In the genomic region with DNA sequence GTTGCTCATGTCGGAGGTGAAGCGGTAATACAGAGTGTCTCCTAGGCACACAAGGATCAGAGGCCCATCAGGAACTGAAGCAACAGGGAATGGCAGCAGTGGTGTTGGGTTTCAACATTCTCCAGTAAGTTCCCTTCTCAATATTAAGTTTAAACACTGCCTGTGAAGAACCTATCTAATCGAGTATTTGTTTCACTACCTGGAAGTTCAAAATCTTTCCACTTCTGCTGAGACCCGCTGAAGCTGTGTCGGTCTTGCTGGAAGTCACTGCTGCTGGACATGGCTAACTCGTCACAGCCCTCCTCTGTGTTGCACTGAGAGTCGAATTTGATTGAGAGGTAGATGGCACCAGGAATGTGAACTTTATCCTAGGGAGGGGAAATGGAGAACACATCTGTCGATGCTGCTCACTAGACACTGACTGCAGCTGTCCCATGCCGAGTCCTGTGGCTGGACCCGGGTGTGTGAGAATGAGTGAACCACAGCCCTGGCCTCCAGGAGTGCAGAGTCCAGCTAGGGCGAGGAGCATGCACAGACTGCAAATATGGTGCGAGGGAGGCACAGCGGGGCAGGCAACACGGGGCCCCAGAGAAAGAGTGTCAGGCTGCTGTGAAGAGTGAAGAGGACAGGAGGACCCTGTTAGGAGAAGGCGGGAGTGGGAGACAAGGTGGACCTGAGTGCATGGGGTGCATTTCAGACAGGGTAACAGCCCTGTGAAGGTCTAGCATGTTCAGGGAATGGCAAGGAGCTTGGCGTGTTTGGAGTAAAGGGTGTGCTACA, we compare ENCODE assay signal across 14 cellular contexts. TPM values are rescaled to one million over a fixed set of nuclear protein-coding genes. Genes with fewer than 3 reads are reported as not detected.
"Had no signal": no experiment of that assay in that cellular context is flagged by ENCODE, and none has a peak within 500 bp of the region (broad histone marks: within the 10 kb centered on the region; RNA-seq: fewer than 3 reads in every experiment).

No MANE protein-coding gene starts in this region.

- H3K27me3 ChIP-seq: ascending aorta, breast epithelium, heart left ventricle had no signal

- H3K4me1 ChIP-seq: breast epithelium had no signal

- DNase-seq: activated CD4-positive, alpha-beta T cell treated with anti-CD3 and anti-CD28 coated beads, Interleukin-2, amount 10 ng/mL, durations not matched to agents 24 days and 14 days; activated CD4-positive, CD25-positive, alpha-beta regulatory T cell; activated naive CD4-positive, alpha-beta T cell treated with anti-CD3 and anti-CD28 coated beads, Interleukin-2, amount 10 ng/mL, durations not matched to agents 7 days and 5 days; activated T-cell treated with anti-CD3 and anti-CD28 coated beads for 4 hours; heart left ventricle; naive thymus-derived CD8-positive, alpha-beta T cell; stimulated activated CD4-positive, alpha-beta T cell treated with anti-CD3 and anti-CD28 coated beads, Interleukin-12 subunit alpha, Interleukin-12 subunit beta, amount 100 ng/mL, for 4 hours; stimulated activated CD4-positive, alpha-beta T cell treated with anti-CD3 and anti-CD28 coated beads, Interleukin-2, amount 100 ng/mL, for 24 hours had no signal

- H3K4me1 Mint-ChIP-seq: activated CD4-positive, alpha-beta T cell treated with anti-CD3 and anti-CD28 coated beads, Interleukin-2, amount 10 ng/mL, durations not matched to agents 24 days and 14 days; activated naive CD4-positive, alpha-beta T cell treated with anti-CD3 and anti-CD28 coated beads, Interleukin-2, amount 10 ng/mL, durations not matched to agents 7 days and 5 days had no signal

- H3K9me3 ChIP-seq: ascending aorta, breast epithelium, heart left ventricle had no signal

- ATAC-seq: heart left ventricle; naive thymus-derived CD8-positive, alpha-beta T cell; sciatic nerve had no signal

- H3K9me3 Mint-ChIP-seq: activated CD4-positive, alpha-beta T cell treated with anti-CD3 and anti-CD28 coated beads, Interleukin-2, amount 10 ng/mL, durations not matched to agents 24 days and 14 days; activated naive CD4-positive, alpha-beta T cell treated with anti-CD3 and anti-CD28 coated beads, Interleukin-2, amount 10 ng/mL, durations not matched to agents 7 days and 5 days; naive thymus-derived CD8-positive, alpha-beta T cell had no signal

- H3K27ac ChIP-seq: ascending aorta, breast epithelium, heart left ventricle had no signal

- H3K27ac Mint-ChIP-seq: activated CD4-positive, alpha-beta T cell treated with anti-CD3 and anti-CD28 coated beads, Interleukin-2, amount 10 ng/mL, durations not matched to agents 24 days and 14 days; activated naive CD4-positive, alpha-beta T cell treated with anti-CD3 and anti-CD28 coated beads, Interleukin-2, amount 10 ng/mL, durations not matched to agents 7 days and 5 days had no signal

- H3K4me3 ChIP-seq: ascending aorta, breast epithelium, heart left ventricle, lung had no signal

- H3K27me3 Mint-ChIP-seq: activated CD4-positive, alpha-beta T cell treated with anti-CD3 and anti-CD28 coated beads, Interleukin-2, amount 10 ng/mL, durations not matched to agents 24 days and 14 days; activated naive CD4-positive, alpha-beta T cell treated with anti-CD3 and anti-CD28 coated beads, Interleukin-2, amount 10 ng/mL, durations not matched to agents 7 days and 5 days; naive thymus-derived CD8-positive, alpha-beta T cell had no signal

- H3K4me3 Mint-ChIP-seq: activated CD4-positive, alpha-beta T cell treated with anti-CD3 and anti-CD28 coated beads, Interleukin-2, amount 10 ng/mL, durations not matched to agents 24 days and 14 days; activated naive CD4-positive, alpha-beta T cell treated with anti-CD3 and anti-CD28 coated beads, Interleukin-2, amount 10 ng/mL, durations not matched to agents 7 days and 5 days; naive thymus-derived CD8-positive, alpha-beta T cell had no signal

RNA-seq across cellular contexts. Expression of a gene that starts 50.1 kb away (rescaled TPM):
- total RNA-seq: dermis microvascular lymphatic vessel endothelial cell, osteocyte had no signal
